8 cellular contexts compared by ENCODE assay signal in the genomic region with DNA sequence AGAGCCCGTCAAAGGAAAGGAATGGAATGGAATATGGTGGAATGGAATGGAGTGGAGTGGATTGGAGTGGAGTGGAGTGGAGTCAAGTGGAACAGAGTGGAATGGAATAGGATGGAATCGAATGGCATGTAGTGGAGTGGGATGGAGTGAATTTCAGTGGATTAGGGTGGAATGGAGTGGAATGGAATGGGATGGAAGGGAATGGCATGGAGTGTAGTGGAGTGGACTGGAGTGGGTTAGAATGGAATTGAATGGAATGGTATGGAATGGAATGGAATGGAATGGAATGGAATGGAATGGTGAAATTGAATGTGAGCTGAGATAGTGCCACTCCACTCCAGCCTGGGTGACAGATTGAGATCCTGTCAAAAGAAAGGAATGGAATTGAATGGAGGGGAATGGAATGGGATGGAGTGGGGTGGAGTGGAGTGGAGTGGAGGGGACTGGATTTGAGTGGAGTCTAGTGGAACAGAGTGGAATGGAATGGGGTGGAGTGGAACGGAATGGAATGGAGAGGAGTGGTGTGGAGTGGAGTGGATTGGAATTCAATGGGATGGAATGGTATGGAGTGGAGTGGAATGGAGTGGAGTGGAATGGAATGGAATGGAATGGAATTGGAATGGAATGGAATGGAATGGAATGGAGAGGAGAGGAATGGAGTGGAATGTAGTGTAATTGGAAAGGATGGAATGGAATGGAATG.
DNase-seq lines count a peak whose midpoint lies in the region; ATAC-seq and TF ChIP-seq lines count a peak whose summit lies in the region.
"Not testable (repeated sequence)": the region's sequence is repeated elsewhere in the genome, so short reads cannot be mapped to it uniquely, and the experiment has no call there.

No MANE protein-coding gene starts in this region.

- H3K9me3 ChIP-seq in left lung = peaks cover 21 to 25% of the 10 kb centered on the region in 2 donors

- not testable (repeated sequence) for H3K36me3 Mint-ChIP-seq in activated CD4-positive, alpha-beta T cell treated with anti-CD3 and anti-CD28 coated beads, Interleukin-2, amount 10 ng/mL, durations not matched to agents 7 days and 5 days (ENCODE audit: low read depth)

- H3K4me3 ChIP-seq in left lung = not testable (repeated sequence)

- H3K9me3 Mint-ChIP-seq in activated CD4-positive, alpha-beta T cell treated with anti-CD3 and anti-CD28 coated beads, Interleukin-2, amount 10 ng/mL, durations not matched to agents 7 days and 5 days = peaks cover 25% of the 10 kb centered on the region

- POLR2A ChIA-PET in activated CD4-positive, alpha-beta T cell treated with anti-CD3 and anti-CD28 coated beads, Interleukin-2, amount 10 ng/mL, durations not matched to agents 7 days and 5 days (lab: Charles Lee) = not testable (repeated sequence)

- H3K27me3 Mint-ChIP-seq in activated CD4-positive, alpha-beta T cell treated with anti-CD3 and anti-CD28 coated beads, Interleukin-2, amount 10 ng/mL, durations not matched to agents 7 days and 5 days = not testable (repeated sequence)

- not testable (repeated sequence) for H3K4me3 Mint-ChIP-seq in activated CD4-positive, alpha-beta T cell treated with anti-CD3 and anti-CD28 coated beads, Interleukin-2, amount 10 ng/mL, durations not matched to agents 7 days and 5 days

- H3K27ac Mint-ChIP-seq in activated CD4-positive, alpha-beta T cell treated with anti-CD3 and anti-CD28 coated beads, Interleukin-2, amount 10 ng/mL, durations not matched to agents 7 days and 5 days = not testable (repeated sequence)

- not testable (repeated sequence) for H3K36me3 ChIP-seq in left lung

- H3K27ac ChIP-seq in left lung = not testable (repeated sequence)

- H3K4me1 ChIP-seq in left lung = not testable (repeated sequence)

- not testable (repeated sequence) for H3K27me3 ChIP-seq in left lung

- CTCF ChIA-PET in activated CD4-positive, alpha-beta T cell treated with anti-CD3 and anti-CD28 coated beads, Interleukin-2, amount 10 ng/mL, durations not matched to agents 7 days and 5 days (lab: Charles Lee) = not testable (repeated sequence)

- not testable (repeated sequence) for H3K4me1 Mint-ChIP-seq in activated CD4-positive, alpha-beta T cell treated with anti-CD3 and anti-CD28 coated beads, Interleukin-2, amount 10 ng/mL, durations not matched to agents 7 days and 5 days

- intact Hi-C loops in left lung (cut with DNase I); posterior vena cava (cut with DNase I): not testable (repeated sequence)

- ATAC-seq in GM18873 (IDR thresholded peaks at IDR 0.05; ENCODE audit: low FRiP score, unreplicated experiment) (peak; percentile 33), HG03108 (IDR thresholded peaks at IDR 0.05; ENCODE audit: unreplicated experiment) (peak; percentile 15), esophagus mucosa (peak; percentile 70), left lung (peak; percentile 61)

- DNase-seq in HCEC 1CT (peak; percentile 0), posterior vena cava (ENCODE audit: low spot score) (peak; percentile 53), ureter (ENCODE audit: low spot score) (peak; percentile 34)
- DNase-seq in activated CD4-positive, alpha-beta T cell treated with anti-CD3 and anti-CD28 coated beads, Interleukin-2, amount 10 ng/mL, durations not matched to agents 7 days and 5 days = peak; percentile 5
- not testable (repeated sequence) for DNase-seq in left lung

- TF ChIP-seq CTCF in left lung (IDR thresholded peaks at IDR 0.05) = not testable (repeated sequence)

Comparison
In these comparisons a context has a peak if more than half of its experiments do, and no peak if none do; other contexts are left out.
1. ATAC-seq: peak in every context shown above with its lines; median percentile 70 in esophagus mucosa; 61 in left lung; 33 in GM18873; 15 in HG03108.